8 cellular contexts compared by ENCODE assay signal in genomic region chr7:100176096-100176835, GRCh38. TPM values are rescaled to one million over a fixed set of nuclear protein-coding genes. Genes with fewer than 3 reads are reported as not detected.
DNase-seq lines count a peak whose midpoint lies in the region; ATAC-seq and TF ChIP-seq lines count a peak whose summit lies in the region.

No MANE protein-coding gene starts in this region.

- DNase-seq in activated naive CD4-positive, alpha-beta T cell (lab: John Stamatoyannopoulos, UW) = no peak
- DNase-seq in activated B cell treated with CpG ODN at 0.5 μM for 24 hours (no peak), NCI-H1694 treated with DMSO at 0.1 percent for 48 hours (lab: John Stamatoyannopoulos, UW) (no peak), caudate nucleus (lab: John Stamatoyannopoulos, UW) (no peak), amniotic stem cell (lab: John Stamatoyannopoulos, UW) (no peak)

- intact Hi-C loops in activated B cell treated with CpG ODN at 0.5 μM for 24 hours (cut with micrococcal nuclease) = loop anchor here (2.0 to 5.0 kb wide), 2 partner anchors 15 to 36 kb away; no protein-coding TSS in a partner anchor

- H3K4me1 ChIP-seq in iPS-15b (ENCODE audit: control insufficient read depth, insufficient read depth, low read length) = peaks cover 6% of the 10 kb centered on the region
- H3K4me1 ChIP-seq in thymus (ENCODE audit: control insufficient read depth, insufficient read depth, low read length) = peaks cover 18% of the 10 kb centered on the region

- no peak for ATAC-seq in activated B cell treated with CpG ODN at 0.5 μM for 24 hours (ENCODE audit: low read depth)

- TF ChIP-seq CTCF in activated B cell treated with CpG ODN at 0.5 μM for 24 hours (IDR thresholded peaks at IDR 0.05) = no peak

- H3K4me3 Mint-ChIP-seq in activated naive CD4-positive, alpha-beta T cell treated with anti-CD3 and anti-CD28 coated beads, Interleukin-2, amount 50 U/mL, for 24 hours = peak overlapping the region; percentile 79
- peak overlapping the region; percentile 84 for H3K4me3 Mint-ChIP-seq in activated B cell treated with CpG ODN at 0.5 μM for 24 hours

- H3K27ac ChIP-seq in thymus (ENCODE audit: low read depth) (no peak overlapping the region), caudate nucleus (ENCODE audit: low read depth, low read length) (no peak overlapping the region)

- peak overlapping the region; percentile 51 for H3K27ac Mint-ChIP-seq in activated naive CD4-positive, alpha-beta T cell treated with anti-CD3 and anti-CD28 coated beads, Interleukin-2, amount 50 U/mL, for 24 hours
- H3K27ac Mint-ChIP-seq in activated B cell treated with CpG ODN at 0.5 μM for 24 hours = no peak overlapping the region

- no peaks in the 10 kb centered on the region for H3K9me3 Mint-ChIP-seq in activated naive CD4-positive, alpha-beta T cell treated with anti-CD3 and anti-CD28 coated beads, Interleukin-2, amount 50 U/mL, for 24 hours
- H3K9me3 Mint-ChIP-seq in activated B cell treated with CpG ODN at 0.5 μM for 24 hours = no peaks in the 10 kb centered on the region

- peak overlapping the region; percentile 93 for H3K4me3 ChIP-seq in iPS-15b (ENCODE audit: low read depth, low read length)
- peak overlapping the region; percentile 74 for H3K4me3 ChIP-seq in thymus (ENCODE audit: low read length)

- WGBS in thymus = 82% methylated on average over 9 of the region's 9 CpGs

- no peak overlapping the region for H3K9ac ChIP-seq in iPS-15b (ENCODE audit: low read depth, low read length)

- peaks cover 11% of the 10 kb centered on the region for H3K27me3 ChIP-seq in iPS-15b (ENCODE audit: control insufficient read depth, insufficient read depth, low read length)
- H3K27me3 ChIP-seq in thymus (ENCODE audit: control insufficient read depth, insufficient read depth) = no peaks in the 10 kb centered on the region

- no peaks in the 10 kb centered on the region for H3K9me3 ChIP-seq in iPS-15b (ENCODE audit: control insufficient read depth, insufficient read depth, low read length)
- H3K9me3 ChIP-seq in thymus (ENCODE audit: control insufficient read depth) = no peaks in the 10 kb centered on the region

- H3K4me1 Mint-ChIP-seq in activated naive CD4-positive, alpha-beta T cell treated with anti-CD3 and anti-CD28 coated beads, Interleukin-2, amount 50 U/mL, for 24 hours = peaks cover 42% of the 10 kb centered on the region
- peaks cover 24% of the 10 kb centered on the region for H3K4me1 Mint-ChIP-seq in activated B cell treated with CpG ODN at 0.5 μM for 24 hours

- H3K36me3 ChIP-seq in iPS-15b (ENCODE audit: control insufficient read depth, insufficient read depth, low read length) (peaks cover 7% of the 10 kb centered on the region), thymus (ENCODE audit: control insufficient read depth, insufficient read depth) (peaks cover 4% of the 10 kb centered on the region)

- H3K36me3 Mint-ChIP-seq in activated naive CD4-positive, alpha-beta T cell treated with anti-CD3 and anti-CD28 coated beads, Interleukin-2, amount 50 U/mL, for 24 hours = no peaks in the 10 kb centered on the region
- H3K36me3 Mint-ChIP-seq in activated B cell treated with CpG ODN at 0.5 μM for 24 hours (ENCODE audit: low read depth) = no peaks in the 10 kb centered on the region

- POLR2A ChIA-PET in activated B cell treated with CpG ODN at 0.5 μM for 24 hours (lab: Charles Lee) = interaction anchor here (0.8 to 3.7 kb wide), 7 partner anchors 18 to 253 kb away, joined by 3 to 31 read pairs (median 4); partner anchors contain the start of genes LAMTOR4, MBLAC1, TRAPPC14 and ZCWPW1

- CTCF ChIA-PET in activated B cell treated with CpG ODN at 0.5 μM for 24 hours (lab: Charles Lee) = interaction anchor here (1.7 kb wide), 1 partner anchor 44 kb away, joined by 6 read pairs; no protein-coding TSS in a partner anchor

- no peaks in the 10 kb centered on the region for H3K27me3 Mint-ChIP-seq in activated naive CD4-positive, alpha-beta T cell treated with anti-CD3 and anti-CD28 coated beads, Interleukin-2, amount 50 U/mL, for 24 hours
- peaks cover 7% of the 10 kb centered on the region for H3K27me3 Mint-ChIP-seq in activated B cell treated with CpG ODN at 0.5 μM for 24 hours

RNA-seq across cellular contexts. Expression of gene GPC2, which starts 0.9 kb away (rescaled TPM):
- total RNA-seq in activated B cell treated with CpG ODN at 0.5 μM for 24 hours = 5.0 and 5.1 TPM in 2 replicates
- 8.5 TPM for polyA plus RNA-seq in thymus

RNA-seq across cellular contexts. Expression of gene STAG3, which starts 1.5 kb away (rescaled TPM):
- total RNA-seq in activated B cell treated with CpG ODN at 0.5 μM for 24 hours = 41.3 and 42.4 TPM in 2 replicates
- 36.0 TPM for polyA plus RNA-seq in thymus

RNA-seq across cellular contexts. Expression of gene GAL3ST4, which starts 7.8 kb away (rescaled TPM):
- 0.10 and 1.2 TPM in 2 replicates for total RNA-seq in activated B cell treated with CpG ODN at 0.5 μM for 24 hours
- 12.8 TPM for polyA plus RNA-seq in thymus

RNA-seq across cellular contexts. Expression of gene TRAPPC14, which starts 17.7 kb away (rescaled TPM):
- 55.7 and 65.3 TPM in 2 replicates for total RNA-seq in activated B cell treated with CpG ODN at 0.5 μM for 24 hours
- 46.9 TPM for polyA plus RNA-seq in thymus

RNA-seq across cellular contexts. Expression of gene LAMTOR4, which starts 27.5 kb away (rescaled TPM):
- 151 and 161 TPM in 2 replicates for total RNA-seq in activated B cell treated with CpG ODN at 0.5 μM for 24 hours
- polyA plus RNA-seq in thymus = 448 TPM
